In the genomic region with DNA sequence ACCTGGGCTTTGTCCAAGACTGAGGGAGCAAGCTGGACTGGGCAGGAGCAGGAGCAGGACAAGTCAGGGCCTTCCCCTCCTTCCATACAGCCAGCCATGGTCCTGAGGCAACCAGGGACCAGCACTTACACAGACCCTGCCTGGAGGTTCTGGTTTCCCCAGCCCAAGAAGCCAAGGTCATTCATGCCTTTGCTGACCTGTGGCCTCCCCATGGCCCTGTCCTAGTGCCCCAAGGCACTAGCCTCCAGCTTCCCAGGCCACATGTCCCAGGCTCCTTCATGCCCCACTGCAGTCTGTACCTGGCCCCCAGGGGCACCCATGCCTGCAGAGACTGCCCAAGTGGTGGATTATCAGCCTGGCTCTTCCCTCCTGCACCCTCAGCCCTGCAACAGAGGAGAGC, we compare ENCODE assay signal across 1 cellular context.
TF ChIP-seq lines count a peak whose summit lies in the region.

No MANE protein-coding gene starts in this region.

TF ChIP-seq in H1, 55 proteins besides CTCF, POLR2A, EP300 and RAD21:
- no peak for TF ChIP-seq GTF2F1 (IDR thresholded peaks at IDR 0.05; ENCODE audit: borderline replicate concordance, low read depth, low read length)
- no peak for TF ChIP-seq ZNF274 (IDR thresholded peaks at IDR 0.05; ENCODE audit: borderline replicate concordance, extremely low read depth, low read length)
TF ChIP-seq in H1: peak in this region for 0.
